8 cellular contexts compared by ENCODE assay signal in genomic region chr1:42456010-42456753, GRCh38. TPM values are rescaled to one million over a fixed set of nuclear protein-coding genes. Genes with fewer than 3 reads are reported as not detected.
DNase-seq lines count a peak whose midpoint lies in the region; ATAC-seq and TF ChIP-seq lines count a peak whose summit lies in the region.

PPCS (plus strand) TSS chr1:42456543; CDS start chr1:42456566, 23 bp downstream.
ZMYND12 (minus strand) TSS chr1:42456022; CDS start chr1:42455997, 25 bp downstream.

- peak within 1 kb of the TSS; percentile 94 for H3K4me2 ChIP-seq in OCI-LY1 (ENCODE audit: low read length)

- no peaks in the 10 kb centered on the region for H3F3A ChIP-seq in OCI-LY1 (ENCODE audit: insufficient read depth, low read length)

- peak within 1 kb of the TSS; percentile 76 for H3K27ac ChIP-seq in HUES6 (ENCODE audit: low read depth, low read length)
- H3K27ac ChIP-seq in OCI-LY1 (ENCODE audit: low read depth, low read length, poor library complexity, severe bottlenecking), result peak within 1 kb of the TSS; percentile 70
- H3K27ac ChIP-seq in muscle layer of duodenum (ENCODE audit: low read length), result peak within 1 kb of the TSS; percentile 97

- H4K20me1 ChIP-seq in OCI-LY1 (ENCODE audit: insufficient read depth, low read length), result no peaks in the 10 kb centered on the region

- H3K4me1 ChIP-seq in HUES6 (ENCODE audit: control insufficient read depth, insufficient read depth, low read length) (peaks cover 4% of the 10 kb centered on the region), OCI-LY1 (ENCODE audit: insufficient read depth, low read length, severe bottlenecking) (peaks cover 25% of the 10 kb centered on the region), muscle layer of duodenum (ENCODE audit: control insufficient read depth in 1 of 2, insufficient read depth in 2 of 2, low read length in 2 of 2) (peaks cover 5 to 14% of the 10 kb centered on the region in 2 donors)

- H3K4me3 ChIP-seq in HUES6 (ENCODE audit: low read depth, low read length), result peak within 1 kb of the TSS; percentile 77
- peak within 1 kb of the TSS; percentile 91 for H3K4me3 ChIP-seq in OCI-LY1 (ENCODE audit: low read depth, low read length, poor library complexity, severe bottlenecking)
- H3K4me3 ChIP-seq in muscle layer of duodenum (ENCODE audit: low read depth in 1 of 2, low read length in 2 of 2), result peak within 1 kb of the TSS; percentile 88 to 90

- H3K9ac ChIP-seq in HUES6 (ENCODE audit: low read length) (peak within 1 kb of the TSS; percentile 94), OCI-LY1 (ENCODE audit: low read length) (peak within 1 kb of the TSS; percentile 96)

- H3K9me3 ChIP-seq in HUES6 (ENCODE audit: control insufficient read depth, insufficient read depth, low read depth, low read length) (no peaks in the 10 kb centered on the region), OCI-LY1 (ENCODE audit: low read length) (no peaks in the 10 kb centered on the region), muscle layer of duodenum (ENCODE audit: control insufficient read depth in 1 of 2, low read length in 2 of 2) (no peaks in the 10 kb centered on the region)

- H3K27me3 ChIP-seq in HUES6 (ENCODE audit: control insufficient read depth, insufficient read depth, low read length) (no peaks in the 10 kb centered on the region), OCI-LY1 (ENCODE audit: insufficient read depth, low read length) (no peaks in the 10 kb centered on the region), muscle layer of duodenum (ENCODE audit: low read depth, low read length) (no peaks in the 10 kb centered on the region)

- H3K36me3 ChIP-seq in HUES6 (ENCODE audit: control insufficient read depth, insufficient read depth, low read length) (peaks cover 29% of the 10 kb centered on the region), OCI-LY1 (ENCODE audit: insufficient read depth, low read length) (peaks cover 30% of the 10 kb centered on the region), muscle layer of duodenum (ENCODE audit: control insufficient read depth in 1 of 2, insufficient read depth in 2 of 2, low read length in 2 of 2) (peaks cover 7 to 23% of the 10 kb centered on the region in 2 donors)

- peak; percentile 83 for ATAC-seq in GM21423 (IDR thresholded peaks at IDR 0.05; ENCODE audit: unreplicated experiment)
- peak; percentile 97 for ATAC-seq in esophagus mucosa

- H3K9me2 ChIP-seq in OCI-LY1 (ENCODE audit: low read depth, low read length), result no peaks in the 10 kb centered on the region

- peak; percentile 76 for DNase-seq in DMS 273 treated with DMSO at 0.1 percent for 48 hours (lab: John Stamatoyannopoulos, UW)
- peak; percentile 90 for DNase-seq in activated T-cell treated with anti-CD3 and anti-CD28 coated beads, Interleukin-2, amount 50 U/mL, for 1 hour
- DNase-seq in stimulated activated CD8-positive, alpha-beta memory T cell treated with anti-CD3 and anti-CD28 coated beads, Interleukin-7, amount 100 ng/mL, for 24 hours (ENCODE audit: low read depth), result peak; percentile 80

- H2AFZ ChIP-seq in OCI-LY1 (ENCODE audit: low read length), result peak within 1 kb of the TSS; percentile 73

- H3K79me2 ChIP-seq in OCI-LY1 (ENCODE audit: insufficient read depth, low read length), result no peaks in the 10 kb centered on the region

- no peak for TF ChIP-seq CTCF in OCI-LY1 (IDR thresholded peaks at IDR 0.05; ENCODE audit: low read length)

RNA-seq across cellular contexts. Expression of gene PPCS, which starts in this region (rescaled TPM):
- total RNA-seq in esophagus mucosa, result 58.9 TPM

RNA-seq across cellular contexts. Expression of gene ZMYND12, which starts in this region (rescaled TPM):
- total RNA-seq in esophagus mucosa, result 0.56 TPM

Comparison
In these comparisons a context has a peak if more than half of its experiments do, and no peak if none do; other contexts are left out.
1. Peak in every context shown above with its lines: DNase-seq, ATAC-seq, H3K4me3 ChIP-seq and H3K27ac ChIP-seq.